ENCODE assay signal across 32 cellular contexts in the genomic region with DNA sequence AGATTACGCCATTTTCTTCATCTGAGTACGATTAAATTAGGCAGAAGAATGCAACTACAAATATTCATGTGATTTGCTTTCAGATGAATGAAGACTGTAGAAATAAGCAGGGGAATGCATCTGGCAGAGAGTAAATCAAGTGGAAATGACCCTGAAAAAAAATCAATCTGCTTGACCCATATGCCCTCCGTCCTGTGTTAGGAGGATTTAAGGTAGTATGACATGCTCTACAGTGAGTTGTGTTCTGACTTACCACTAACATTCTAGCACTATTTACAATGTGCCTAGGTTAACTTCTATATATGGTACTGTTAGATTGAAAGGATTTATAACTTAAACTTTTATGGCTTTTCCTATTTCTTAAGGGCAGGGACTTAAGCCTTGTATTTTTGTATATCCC.
"Had no signal": no experiment of that assay in that cellular context is flagged by ENCODE, and none has a peak within 500 bp of the region (broad histone marks: within the 10 kb centered on the region; RNA-seq: fewer than 3 reads in every experiment).

No MANE protein-coding gene starts in this region.

- H3K27me3 ChIP-seq: adrenal gland, body of pancreas, esophagus muscularis mucosa, foreskin keratinocyte, gastrocnemius medialis had no signal

- H3K27ac ChIP-seq: adrenal gland, body of pancreas, esophagus muscularis mucosa, foreskin keratinocyte, gastrocnemius medialis, WERI-Rb-1 had no signal

- H3K4me1 ChIP-seq: adrenal gland, body of pancreas, foreskin keratinocyte, gastrocnemius medialis had no signal

- H3K9me3 ChIP-seq: adrenal gland, body of pancreas, esophagus muscularis mucosa, gastrocnemius medialis had no signal

- FAIRE-seq: colon had no signal

- H3K4me3 ChIP-seq: adrenal gland, body of pancreas, esophagus muscularis mucosa, gastrocnemius medialis had no signal

- DNase-seq: activated B cell treated with CpG ODN at 0.5 μM for 24 hours; activated CD4-positive, alpha-beta memory T cell treated with anti-CD3 and anti-CD28 coated beads for 36 hours; activated CD4-positive, alpha-beta T cell treated with anti-CD3 and anti-CD28 coated beads for 48 hours; activated CD4-positive, alpha-beta T cell treated with anti-CD3 and anti-CD28 coated beads, Interleukin-2, amount 50 U/mL, for 1 hour; activated CD8-positive, alpha-beta memory T cell treated with anti-CD3 and anti-CD28 coated beads, Interleukin-2, amount 10 ng/mL, durations not matched to agents 7 days and 5 days; activated CD8-positive, alpha-beta memory T cell treated with anti-CD3 and anti-CD28 coated beads, Interleukin-2, amount 50 U/mL, for 4 hours; activated CD8-positive, alpha-beta T cell treated with anti-CD3 and anti-CD28 coated beads, Interleukin-2, amount 10 ng/mL, durations not matched to agents 7 days and 5 days; activated effector memory CD4-positive, alpha-beta T cell treated with anti-CD3 and anti-CD28 coated beads, Interleukin-2, amount 50 U/mL, for 16 hours; activated naive CD4-positive, alpha-beta T cell treated with anti-CD3 and anti-CD28 coated beads for 36 hours; activated naive CD8-positive, alpha-beta T cell treated with anti-CD3 and anti-CD28 coated beads for 36 hours; activated naive CD8-positive, alpha-beta T cell treated with anti-CD3 and anti-CD28 coated beads, Interleukin-2, amount 50 U/mL, for 24 hours; activated T-cell treated with anti-CD3 and anti-CD28 coated beads, Interleukin-2, amount 50 U/mL, for 1 hour; activated T-cell treated with anti-CD3 and anti-CD28 coated beads, Interleukin-2, amount 50 U/mL, for 48 hours; adrenal gland; amygdala; aorta; body of pancreas; caudate nucleus; cortex of kidney; dermis blood vessel endothelial cell; effector CD4-positive, alpha-beta T cell; effector memory CD8-positive, alpha-beta T cell; erythroblast; foreskin keratinocyte; gastrocnemius medialis; glutamatergic neuron; T-helper 1 cell; T-helper 17 cell; T1000; WERI-Rb-1 had no signal
